ENCODE assay signal across 1 cellular context in genomic region chr10:59852671-59853070, GRCh38.
TF ChIP-seq lines count a peak whose summit lies in the region.

No MANE protein-coding gene starts in this region.

TF ChIP-seq in GM23338, 12 proteins besides CTCF, POLR2A, EP300 and RAD21:
- TF ChIP-seq ZNF331 (CRISPR knock-in tag; IDR thresholded peaks at IDR 0.05; ENCODE audit: low read depth) (no peak), STAT1 (IDR thresholded peaks at IDR 0.05; ENCODE audit: unreplicated experiment) (no peak), POLR2AphosphoS5 (IDR thresholded peaks at IDR 0.05; ENCODE audit: low read depth) (no peak), ZNF114 (CRISPR knock-in tag; IDR thresholded peaks at IDR 0.05) (no peak)
- TF ChIP-seq, protein P1, sequence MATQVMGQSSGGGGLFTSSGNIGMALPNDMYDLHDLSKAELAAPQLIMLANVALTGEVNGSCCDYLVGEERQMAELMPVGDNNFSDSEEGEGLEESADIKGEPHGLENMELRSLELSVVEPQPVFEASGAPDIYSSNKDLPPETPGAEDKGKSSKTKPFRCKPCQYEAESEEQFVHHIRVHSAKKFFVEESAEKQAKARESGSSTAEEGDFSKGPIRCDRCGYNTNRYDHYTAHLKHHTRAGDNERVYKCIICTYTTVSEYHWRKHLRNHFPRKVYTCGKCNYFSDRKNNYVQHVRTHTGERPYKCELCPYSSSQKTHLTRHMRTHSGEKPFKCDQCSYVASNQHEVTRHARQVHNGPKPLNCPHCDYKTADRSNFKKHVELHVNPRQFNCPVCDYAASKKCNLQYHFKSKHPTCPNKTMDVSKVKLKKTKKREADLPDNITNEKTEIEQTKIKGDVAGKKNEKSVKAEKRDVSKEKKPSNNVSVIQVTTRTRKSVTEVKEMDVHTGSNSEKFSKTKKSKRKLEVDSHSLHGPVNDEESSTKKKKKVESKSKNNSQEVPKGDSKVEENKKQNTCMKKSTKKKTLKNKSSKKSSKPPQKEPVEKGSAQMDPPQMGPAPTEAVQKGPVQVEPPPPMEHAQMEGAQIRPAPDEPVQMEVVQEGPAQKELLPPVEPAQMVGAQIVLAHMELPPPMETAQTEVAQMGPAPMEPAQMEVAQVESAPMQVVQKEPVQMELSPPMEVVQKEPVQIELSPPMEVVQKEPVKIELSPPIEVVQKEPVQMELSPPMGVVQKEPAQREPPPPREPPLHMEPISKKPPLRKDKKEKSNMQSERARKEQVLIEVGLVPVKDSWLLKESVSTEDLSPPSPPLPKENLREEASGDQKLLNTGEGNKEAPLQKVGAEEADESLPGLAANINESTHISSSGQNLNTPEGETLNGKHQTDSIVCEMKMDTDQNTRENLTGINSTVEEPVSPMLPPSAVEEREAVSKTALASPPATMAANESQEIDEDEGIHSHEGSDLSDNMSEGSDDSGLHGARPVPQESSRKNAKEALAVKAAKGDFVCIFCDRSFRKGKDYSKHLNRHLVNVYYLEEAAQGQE (IDR thresholded peaks at IDR 0.05; ENCODE audit: unreplicated experiment), result no peak
